In the genomic region with DNA sequence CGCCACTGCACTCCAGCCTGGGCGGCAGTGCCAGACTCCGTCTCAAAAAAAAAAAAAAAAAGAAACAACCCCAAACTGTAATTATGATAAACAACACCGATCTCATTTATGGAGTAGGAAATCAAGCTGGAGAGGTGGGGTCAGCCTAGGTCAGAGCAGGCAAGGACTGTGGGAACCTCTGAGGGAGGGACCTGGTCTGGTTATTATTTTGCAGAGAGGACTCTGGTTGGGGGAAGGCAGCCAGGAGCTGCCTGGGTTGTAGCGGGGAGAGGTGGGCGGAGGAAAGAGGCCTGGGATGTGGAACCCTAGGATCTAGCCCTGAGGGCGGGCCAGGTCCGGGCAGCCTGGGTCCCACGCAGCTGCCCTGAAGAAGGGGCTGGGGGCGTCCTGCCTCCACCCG, we compare ENCODE assay signal across 8 cellular contexts. TPM values are rescaled to one million over a fixed set of nuclear protein-coding genes. Genes with fewer than 3 reads are reported as not detected.
DNase-seq lines count a peak whose midpoint lies in the region; ATAC-seq and TF ChIP-seq lines count a peak whose summit lies in the region.

No MANE protein-coding gene starts in this region.

- H3K79me2 ChIP-seq in GM23248 (ENCODE audit: insufficient read depth) (no peaks in the 10 kb centered on the region), OCI-LY1 (ENCODE audit: insufficient read depth, low read length) (no peaks in the 10 kb centered on the region)

- H3K9me3 ChIP-seq in GM23248 (ENCODE audit: low read depth) (no peaks in the 10 kb centered on the region), OCI-LY1 (ENCODE audit: low read length) (no peaks in the 10 kb centered on the region), muscle layer of colon (ENCODE audit: low read length) (no peaks in the 10 kb centered on the region)

- H3K27me3 ChIP-seq in GM23248 (replicated peaks; ENCODE audit: insufficient read depth), result no peaks in the 10 kb centered on the region
- 0 out of 2 replicates have a peak, but pooled peaks cover 6% of the 10 kb centered on the region for H3K27me3 ChIP-seq in OCI-LY1 (ENCODE audit: insufficient read depth, low read length)
- H3K27me3 ChIP-seq in muscle layer of colon (ENCODE audit: control insufficient read depth in 1 of 2, insufficient read depth in 2 of 2, low read length in 2 of 2), result peaks cover 0 to 28% of the 10 kb centered on the region in 2 donors

- H3K36me3 ChIP-seq in GM23248 (ENCODE audit: low read depth) (no peaks in the 10 kb centered on the region), OCI-LY1 (ENCODE audit: insufficient read depth, low read length) (no peaks in the 10 kb centered on the region), muscle layer of colon (ENCODE audit: insufficient read depth, low read length) (no peaks in the 10 kb centered on the region)

- peak; percentile 66 for DNase-seq in GM23248
- DNase-seq in dermis blood vessel endothelial cell, result peak; percentile 32
- no peak for DNase-seq in SIG-M5 treated with dmso at 0.1 percent for 504 hours (lab: John Stamatoyannopoulos, UW; ENCODE audit: unreplicated experiment)

- in situ Hi-C loops in GM23248 (cut with MboI), result no loop called here

- H3K4me2 ChIP-seq in GM23248 (ENCODE audit: unreplicated experiment), result peak overlapping the region; percentile 74
- peak overlapping the region; percentile 76 for H3K4me2 ChIP-seq in OCI-LY1 (ENCODE audit: low read length)

- ATAC-seq in GM19452 (IDR thresholded peaks at IDR 0.05; ENCODE audit: unreplicated experiment) (no peak), GM18520 (IDR thresholded peaks at IDR 0.05; ENCODE audit: unreplicated experiment) (no peak)

- peak overlapping the region; percentile 95 for H2AFZ ChIP-seq in GM23248
- H2AFZ ChIP-seq in OCI-LY1 (ENCODE audit: low read length), result peak overlapping the region; percentile 30; the same call in 1 of the 2 replicates

- H3K27ac ChIP-seq in C4-2B (peak overlapping the region; percentile 54), GM23248 (no peak overlapping the region), OCI-LY1 (ENCODE audit: low read depth, low read length, poor library complexity, severe bottlenecking) (no peak overlapping the region), muscle layer of colon (ENCODE audit: low read depth, low read length) (peak overlapping the region; percentile 70)

- H3K9me2 ChIP-seq in GM23248 (ENCODE audit: insufficient read depth), result no peaks in the 10 kb centered on the region
- no peaks in the 10 kb centered on the region for H3K9me2 ChIP-seq in OCI-LY1 (ENCODE audit: low read depth, low read length)

- peak overlapping the region; percentile 71 for H3K4me3 ChIP-seq in GM23248
- peak overlapping the region; percentile 56 for H3K4me3 ChIP-seq in OCI-LY1 (ENCODE audit: low read depth, low read length, poor library complexity, severe bottlenecking)
- H3K4me3 ChIP-seq in muscle layer of colon (ENCODE audit: low read depth in 1 of 2, low read length in 2 of 2), result peak overlapping the region; percentile 48 to 75

- H3K9ac ChIP-seq in GM23248 (peak overlapping the region; percentile 84), OCI-LY1 (ENCODE audit: low read length) (peak overlapping the region; percentile 48), muscle layer of colon (ENCODE audit: low read length) (no peak overlapping the region)

- H3F3A ChIP-seq in GM23248 (ENCODE audit: insufficient read depth) (no peaks in the 10 kb centered on the region), OCI-LY1 (ENCODE audit: insufficient read depth, low read length) (no peaks in the 10 kb centered on the region)

- WGBS in GM23248 (ENCODE audit: low coverage in 1 of 2, low lambda C conversion rate in 2 of 2, missing lambda C conversion rate in 2 of 2), 2 experiments, result 4 to 9% methylated on average over 9 to 10 of the region's 11 CpGs

- H3K4me1 ChIP-seq in GM23248 (ENCODE audit: insufficient read depth) (no peaks in the 10 kb centered on the region), OCI-LY1 (ENCODE audit: insufficient read depth, low read length, severe bottlenecking) (peaks cover 13% of the 10 kb centered on the region), muscle layer of colon (ENCODE audit: insufficient read depth, low read length) (no peaks in the 10 kb centered on the region)

- H4K20me1 ChIP-seq in GM23248 (ENCODE audit: insufficient read depth), result no peaks in the 10 kb centered on the region
- H4K20me1 ChIP-seq in OCI-LY1 (ENCODE audit: insufficient read depth, low read length), result no peaks in the 10 kb centered on the region

- TF ChIP-seq CTCF in C4-2B (conservative IDR thresholded peaks at IDR 0.05) (no peak), OCI-LY1 (IDR thresholded peaks at IDR 0.05; ENCODE audit: low read length) (no peak)

RNA-seq across cellular contexts. Expression of a gene that starts 10.9 kb away (rescaled TPM):
- total RNA-seq in GM23248 (2014; rRNA removed; shearing (Covaris generic)), result not detected in 2 replicates
- polyA plus RNA-seq in GM23248 (2016; fragmentation: Nextera tagmentation; extraction: Ambion mirVana), result not detected in 2 replicates
- total RNA-seq in dermis blood vessel endothelial cell, result not detected in 2 replicates

RNA-seq across cellular contexts. Expression of a gene that starts 13.9 kb away (rescaled TPM):
- total RNA-seq in GM23248 (2014; rRNA removed; shearing (Covaris generic)), result 13.9 and 14.1 TPM in 2 replicates
- polyA plus RNA-seq in GM23248 (2016; fragmentation: Nextera tagmentation; extraction: Ambion mirVana), result 26.9 and 27.4 TPM in 2 replicates
- total RNA-seq in dermis blood vessel endothelial cell, result 6.6 and 8.1 TPM in 2 replicates

RNA-seq across cellular contexts. Expression of a gene that starts 25.4 kb away (rescaled TPM):
- total RNA-seq in GM23248 (2014; rRNA removed; shearing (Covaris generic)), result not detected in 2 replicates
- not detected in 2 replicates for polyA plus RNA-seq in GM23248 (2016; fragmentation: Nextera tagmentation; extraction: Ambion mirVana)
- not detected in 2 replicates for total RNA-seq in dermis blood vessel endothelial cell

RNA-seq across cellular contexts. Expression of a gene that starts 30.2 kb away (rescaled TPM):
- 136 and 220 TPM in 2 replicates for total RNA-seq in GM23248 (2014; rRNA removed; shearing (Covaris generic))
- 266 and 279 TPM in 2 replicates for polyA plus RNA-seq in GM23248 (2016; fragmentation: Nextera tagmentation; extraction: Ambion mirVana)
- 107 and 149 TPM in 2 replicates for total RNA-seq in dermis blood vessel endothelial cell

RNA-seq across cellular contexts. Expression of a gene that starts 35.5 kb away (rescaled TPM):
- 1,339 and 1,536 TPM in 2 replicates for total RNA-seq in GM23248 (2014; rRNA removed; shearing (Covaris generic))
- 1,060 and 1,077 TPM in 2 replicates for polyA plus RNA-seq in GM23248 (2016; fragmentation: Nextera tagmentation; extraction: Ambion mirVana)
- 1,669 and 1,784 TPM in 2 replicates for total RNA-seq in dermis blood vessel endothelial cell

Comparison
In these comparisons a context has a peak if more than half of its experiments do, and no peak if none do; other contexts are left out.
1. H3K27ac ChIP-seq: peak in C4-2B (single experiment) and muscle layer of colon (single experiment); none in GM23248 (single experiment) and OCI-LY1 (single experiment).
2. Peak in every context shown above with its lines, with median percentiles within 50 percentile points of each other: H3K4me3 ChIP-seq.